9 cellular contexts compared by ENCODE assay signal in the genomic region with DNA sequence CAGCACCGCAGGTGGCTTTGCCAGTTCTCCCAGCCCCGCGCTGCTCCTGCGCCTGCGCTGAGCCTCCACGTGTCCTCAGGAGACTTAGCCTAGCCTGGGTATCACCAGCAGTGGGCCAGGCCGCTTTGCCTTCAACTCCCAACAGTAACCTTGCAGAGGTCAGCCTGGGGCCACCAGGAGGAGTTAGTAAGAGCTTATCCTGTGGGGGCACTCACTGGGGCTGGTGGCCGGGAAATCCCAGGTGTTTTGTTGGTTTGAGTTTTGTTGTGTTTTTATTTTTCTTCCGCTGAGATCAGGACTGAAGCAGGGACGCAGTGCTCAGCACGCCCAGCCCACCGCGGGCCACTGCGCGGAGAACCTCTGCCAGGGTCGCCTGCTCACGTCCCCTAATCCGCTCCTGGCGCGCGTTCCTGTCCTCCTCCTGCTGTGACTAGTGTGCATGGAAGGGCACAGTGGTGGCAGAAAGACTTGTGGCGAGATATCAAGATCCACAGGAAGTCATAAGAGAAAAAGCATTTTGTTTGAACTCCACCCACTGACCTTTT.
DNase-seq lines count a peak whose midpoint lies in the region; ATAC-seq, FAIRE-seq and TF ChIP-seq lines count a peak whose summit lies in the region.
"Had no signal": no experiment of that assay in that cellular context is flagged by ENCODE, and none has a peak within 500 bp of the region (broad histone marks: within the 10 kb centered on the region; RNA-seq: fewer than 3 reads in every experiment).

No MANE protein-coding gene starts in this region.

- no peak for ATAC-seq in HG03342 (IDR thresholded peaks at IDR 0.05; ENCODE audit: unreplicated experiment)

- no peak overlapping the region for H3K27ac Mint-ChIP-seq in progenitor cell of endocrine pancreas
- H3K27ac Mint-ChIP-seq: memory B cell had no signal

- no peak for FAIRE-seq in GM19239 (lab: Jason Lieb, UNC)

- no peaks in the 10 kb centered on the region for H3K9me3 Mint-ChIP-seq in progenitor cell of endocrine pancreas (ENCODE audit: low read depth)
- H3K9me3 Mint-ChIP-seq: memory B cell had no signal

- WGBS in tibial nerve, 2 donors = 47 to 53% methylated on average over 22 of the region's 22 CpGs

- H3K4me1 Mint-ChIP-seq in progenitor cell of endocrine pancreas (ENCODE audit: low read depth) = peaks cover 5% of the 10 kb centered on the region

- no peaks in the 10 kb centered on the region for H3K27me3 Mint-ChIP-seq in progenitor cell of endocrine pancreas

- no peaks in the 10 kb centered on the region for H3K27me3 ChIP-seq in tibial nerve

- H3K9me3 ChIP-seq in tibial nerve = peaks cover 0 to 2% (median 0%) of the 10 kb centered on the region in 4 donors

- peak; percentile 75 for DNase-seq in NCI-H2029 (lab: John Stamatoyannopoulos, UW)
- peak; percentile 74 for DNase-seq in activated CD8-positive, alpha-beta memory T cell treated with anti-CD3 and anti-CD28 coated beads for 24 hours
- peak; percentile 21 for DNase-seq in epithelial cell of esophagus (ENCODE audit: low read depth)
- DNase-seq in nucleus accumbens (lab: John Stamatoyannopoulos, UW) = peak in 54 of 56 donors; percentile 8 to 84 (median 63)
- DNase-seq in tibial nerve (ENCODE audit: low spot score in 2 of 2) = no peak
- no peak for DNase-seq in GM19239 (ENCODE audit: insufficient read length, low spot score)
- DNase-seq in progenitor cell of endocrine pancreas (ENCODE audit: low spot score, unreplicated experiment) = no peak

- H3K4me1 ChIP-seq in tibial nerve = peaks cover 0 to 19% (median 7%) of the 10 kb centered on the region in 4 donors

- TF ChIP-seq EP300 in tibial nerve (IDR thresholded peaks at IDR 0.05) = no peak

- H3K27ac ChIP-seq in tibial nerve = peak overlapping the region in 3 of 4 donors; percentile 52 to 84 (median 75)

- TF ChIP-seq CTCF in epithelial cell of esophagus (IDR thresholded peaks at IDR 0.05; ENCODE audit: insufficient read depth, low read depth, low read length, missing control alignments) (no peak), tibial nerve (IDR thresholded peaks at IDR 0.05) (no peak), progenitor cell of endocrine pancreas (IDR thresholded peaks at IDR 0.05; ENCODE audit: unreplicated experiment) (no peak)

- H3K36me3 ChIP-seq in tibial nerve = no peaks in the 10 kb centered on the region

- no peaks in the 10 kb centered on the region for H3K36me3 Mint-ChIP-seq in progenitor cell of endocrine pancreas (ENCODE audit: insufficient read depth)
- H3K36me3 Mint-ChIP-seq: memory B cell had no signal

- no peak for TF ChIP-seq POLR2A in tibial nerve (IDR thresholded peaks at IDR 0.05)

- H3K4me3 Mint-ChIP-seq in progenitor cell of endocrine pancreas (ENCODE audit: low read depth) = no peak overlapping the region
- H3K4me3 Mint-ChIP-seq: memory B cell had no signal

- H3K4me3 ChIP-seq in epithelial cell of esophagus (ENCODE audit: low read length) (peak overlapping the region; percentile 4), tibial nerve (peak overlapping the region; percentile 1 to 39 (median 27))

Comparison
In these comparisons a context has a peak if more than half of its experiments do, and no peak if none do; other contexts are left out.
1. DNase-seq: peak in NCI-H2029 (single experiment), activated CD8-positive, alpha-beta memory T cell treated with anti-CD3 and anti-CD28 coated beads for 24 hours (single experiment), epithelial cell of esophagus (single experiment) and nucleus accumbens (54 of 56); none in tibial nerve (0 of 2), GM19239 (single experiment) and progenitor cell of endocrine pancreas (single experiment).